ENCODE assay signal across 9 cellular contexts in genomic region chr13:43786766-43787517, GRCh38. TPM values are rescaled to one million over a fixed set of nuclear protein-coding genes. Genes with fewer than 3 reads are reported as not detected.
DNase-seq lines count a peak whose midpoint lies in the region; ATAC-seq and TF ChIP-seq lines count a peak whose summit lies in the region.
"Had no signal": no experiment of that assay in that cellular context is flagged by ENCODE, and none has a peak within 500 bp of the region (broad histone marks: within the 10 kb centered on the region; RNA-seq: fewer than 3 reads in every experiment).

Gene ENOX1, minus strand, starts transcription at chr13:43786972.

- H3K27me3 ChIP-seq in CD4-positive, alpha-beta T cell (ENCODE audit: control insufficient read depth, insufficient read depth, low read length): peaks cover 44% of the 10 kb centered on the region
- H3K27me3 ChIP-seq in uterus: no peaks in the 10 kb centered on the region

- H3K9me3 ChIP-seq in CD4-positive, alpha-beta T cell (ENCODE audit: control insufficient read depth, low read length): no peaks in the 10 kb centered on the region
- no peaks in the 10 kb centered on the region for H3K9me3 ChIP-seq in uterus

- no peaks in the 10 kb centered on the region for H3K36me3 Mint-ChIP-seq in CD4-positive, alpha-beta T cell (ENCODE audit: low read depth)
- no peaks in the 10 kb centered on the region for H3K36me3 Mint-ChIP-seq in activated T-helper 2 cell treated with anti-CD3 and anti-CD28 coated beads, Interferon-gamma antibody, Interleukin-2, Interleukin-4, amounts not matched to agents 10 μg/mL and 5 μg/mL and 100 μg/mL, durations not matched to agents 14 hours and 24 hours and 36 hours (ENCODE audit: low read depth)
- H3K36me3 Mint-ChIP-seq in natural killer cell: no peaks in the 10 kb centered on the region

- no peak for DNase-seq in CD4-positive, alpha-beta T cell
- peak; percentile 53 for DNase-seq in NCI-H2227 treated with DMSO at 0.1 percent for 48 hours (lab: John Stamatoyannopoulos, UW)
- no peak for DNase-seq in activated T-helper 2 cell treated with anti-CD3 and anti-CD28 coated beads, Interferon-gamma antibody, Interleukin-2, Interleukin-4, amounts not matched to agents 10 μg/mL and 5 μg/mL and 100 μg/mL, durations not matched to agents 14 hours and 24 hours and 36 hours (ENCODE audit: low spot score)
- peak; percentile 46 for DNase-seq in foreskin melanocyte
- no peak for DNase-seq in natural killer cell
- peak; percentile 60 to 68 for DNase-seq in uterus
- no peak for DNase-seq in RKO (ENCODE audit: low spot score)

- H3K27me3 Mint-ChIP-seq in CD4-positive, alpha-beta T cell: peaks cover 54% of the 10 kb centered on the region
- peaks cover 51% of the 10 kb centered on the region for H3K27me3 Mint-ChIP-seq in activated T-helper 2 cell treated with anti-CD3 and anti-CD28 coated beads, Interferon-gamma antibody, Interleukin-2, Interleukin-4, amounts not matched to agents 10 μg/mL and 5 μg/mL and 100 μg/mL, durations not matched to agents 14 hours and 24 hours and 36 hours (ENCODE audit: low read depth)
- peaks cover 25 to 38% of the 10 kb centered on the region in 2 donors for H3K27me3 Mint-ChIP-seq in natural killer cell (ENCODE audit: low read depth in 2 of 2)

- TF ChIP-seq CTCF in CD4-positive, alpha-beta T cell (IDR thresholded peaks at IDR 0.05): no peak
- no peak for TF ChIP-seq CTCF in natural killer cell (IDR thresholded peaks at IDR 0.05)
- TF ChIP-seq CTCF in uterus (IDR thresholded peaks at IDR 0.05): peak in 3 of 4 experiments; percentile 7 to 27 (median 12)

- POLR2A ChIA-PET in CD4-positive, alpha-beta T cell (lab: Charles Lee): no interaction called here

- CTCF ChIA-PET in CD4-positive, alpha-beta T cell (lab: Charles Lee): no interaction called here

- ATAC-seq in CD4-positive, alpha-beta T cell (ENCODE audit: poor library complexity): peak; percentile 34
- ATAC-seq in GM19397 (IDR thresholded peaks at IDR 0.05; ENCODE audit: unreplicated experiment) (peak; percentile 46), natural killer cell (peak in 1 of 3 donors; percentile 43)

- no peak for TF ChIP-seq POLR2A in uterus (IDR thresholded peaks at IDR 0.05)

- H3K4me1 ChIP-seq in uterus: peaks cover 0 to 4% of the 10 kb centered on the region in 2 donors

- no peak within 1 kb of the TSS for H3K27ac ChIP-seq in CD4-positive, alpha-beta T cell (ENCODE audit: low read depth, low read length)
- peak within 1 kb of the TSS; percentile 86 to 89 for H3K27ac ChIP-seq in uterus

- H3K4me3 ChIP-seq in uterus: peak within 1 kb of the TSS; percentile 64 to 72

- H3K4me3 Mint-ChIP-seq in CD4-positive, alpha-beta T cell: peak within 1 kb of the TSS; percentile 76
- peak within 1 kb of the TSS; percentile 73 for H3K4me3 Mint-ChIP-seq in activated T-helper 2 cell treated with anti-CD3 and anti-CD28 coated beads, Interferon-gamma antibody, Interleukin-2, Interleukin-4, amounts not matched to agents 10 μg/mL and 5 μg/mL and 100 μg/mL, durations not matched to agents 14 hours and 24 hours and 36 hours (ENCODE audit: low read depth)
- peak within 1 kb of the TSS; percentile 76 for H3K4me3 Mint-ChIP-seq in natural killer cell

- no peaks in the 10 kb centered on the region for H3K36me3 ChIP-seq in uterus

- H3K4me1 Mint-ChIP-seq in CD4-positive, alpha-beta T cell (ENCODE audit: low read depth): peaks cover 8% of the 10 kb centered on the region
- peaks cover 2% of the 10 kb centered on the region for H3K4me1 Mint-ChIP-seq in activated T-helper 2 cell treated with anti-CD3 and anti-CD28 coated beads, Interferon-gamma antibody, Interleukin-2, Interleukin-4, amounts not matched to agents 10 μg/mL and 5 μg/mL and 100 μg/mL, durations not matched to agents 14 hours and 24 hours and 36 hours (ENCODE audit: low read depth)
- H3K4me1 Mint-ChIP-seq in natural killer cell: peaks cover 0 to 5% of the 10 kb centered on the region in 2 donors

- no peaks in the 10 kb centered on the region for H3K9me3 Mint-ChIP-seq in CD4-positive, alpha-beta T cell
- no peaks in the 10 kb centered on the region for H3K9me3 Mint-ChIP-seq in activated T-helper 2 cell treated with anti-CD3 and anti-CD28 coated beads, Interferon-gamma antibody, Interleukin-2, Interleukin-4, amounts not matched to agents 10 μg/mL and 5 μg/mL and 100 μg/mL, durations not matched to agents 14 hours and 24 hours and 36 hours
- no peaks in the 10 kb centered on the region for H3K9me3 Mint-ChIP-seq in natural killer cell

- H3K27ac Mint-ChIP-seq in CD4-positive, alpha-beta T cell: no peak within 1 kb of the TSS
- H3K27ac Mint-ChIP-seq in activated T-helper 2 cell treated with anti-CD3 and anti-CD28 coated beads, Interferon-gamma antibody, Interleukin-2, Interleukin-4, amounts not matched to agents 10 μg/mL and 5 μg/mL and 100 μg/mL, durations not matched to agents 14 hours and 24 hours and 36 hours: no peak within 1 kb of the TSS
- H3K27ac Mint-ChIP-seq in natural killer cell: no peak within 1 kb of the TSS

- intact Hi-C loops in CD4-positive, alpha-beta T cell (cut with DNase I, micrococcal nuclease): no loop called here
- intact Hi-C loops in activated T-helper 2 cell treated with anti-CD3 and anti-CD28 coated beads, Interferon-gamma antibody, Interleukin-2, Interleukin-4, amounts not matched to agents 10 μg/mL and 5 μg/mL and 100 μg/mL, durations not matched to agents 14 hours and 24 hours and 36 hours (cut with micrococcal nuclease): no loop called here
- intact Hi-C loops in natural killer cell (cut with micrococcal nuclease) (no loop called here), uterus (cut with DNase I; ENCODE audit: low total_unique reads) (no loop called here)

RNA-seq across cellular contexts. Expression of gene ENOX1, which starts in this region (rescaled TPM):
- not detected for total RNA-seq in CD4-positive, alpha-beta T cell
- total RNA-seq in activated T-helper 2 cell treated with anti-CD3 and anti-CD28 coated beads, Interferon-gamma antibody, Interleukin-2, Interleukin-4, amounts not matched to agents 10 μg/mL and 5 μg/mL and 100 μg/mL, durations not matched to agents 14 hours and 24 hours and 36 hours: 0.18 TPM in 1 of 2 replicates, not detected in the other
- total RNA-seq in natural killer cell (not detected), uterus (10 to 100 TPM in 1 of 4 donors, 1 to 10 TPM in 3; 3.6 to 18.7 (median 5.7) TPM)
- total RNA-seq: T-helper 2 cell treated with Interferon-gamma antibody and Interleukin-4, amounts not matched to agents 100 ng/mL and 5 ng/mL, for 36 hours had no signal

Comparison
In these comparisons a context has a peak if more than half of its experiments do, and no peak if none do; other contexts are left out.
1. Peak in ATAC-seq in CD4-positive, alpha-beta T cell; RNA of the gene not detected or under 1 TPM.
2. DNase-seq: peak in NCI-H2227 treated with DMSO at 0.1 percent for 48 hours (single experiment), foreskin melanocyte (single experiment) and uterus (2 of 2); none in CD4-positive, alpha-beta T cell (0 of 10), activated T-helper 2 cell treated with anti-CD3 and anti-CD28 coated beads, Interferon-gamma antibody, Interleukin-2, Interleukin-4, amounts not matched to agents 10 μg/mL and 5 μg/mL and 100 μg/mL, durations not matched to agents 14 hours and 24 hours and 36 hours (single experiment), natural killer cell (single experiment) and RKO (single experiment).
3. CTCF ChIP-seq: peak in uterus (3 of 4); none in CD4-positive, alpha-beta T cell (single experiment) and natural killer cell (single experiment).
4. Peak in every context shown above with its lines, with median percentiles within 50 percentile points of each other: H3K4me3 Mint-ChIP-seq.